In genomic region chr20:64269604-64270411, GRCh38 we compare ENCODE assay signal across 16 cellular contexts. TPM values are rescaled to one million over a fixed set of nuclear protein-coding genes. Genes with fewer than 3 reads are reported as not detected.
DNase-seq lines count a peak whose midpoint lies in the region; ATAC-seq, FAIRE-seq and TF ChIP-seq lines count a peak whose summit lies in the region.
"Had no signal": no experiment of that assay in that cellular context is flagged by ENCODE, and none has a peak within 500 bp of the region (broad histone marks: within the 10 kb centered on the region; RNA-seq: fewer than 3 reads in every experiment).

No MANE protein-coding gene starts in this region.

- intact Hi-C loops in HepG2 (cut with micrococcal nuclease; ENCODE audit: unreplicated experiment), result no loop called here

- H3K4me3 Mint-ChIP-seq in brain, result no peak overlapping the region
- H3K4me3 Mint-ChIP-seq: B cell; CD4-positive, alpha-beta memory T cell had no signal

- peaks cover 56% of the 10 kb centered on the region for H3K36me3 Mint-ChIP-seq in brain

- no peak overlapping the region for H2BK12ac ChIP-seq in trophoblast cell (ENCODE audit: low read length)

- no peak for TF ChIP-seq POLR2A in HepG2 (IDR thresholded peaks at IDR 0.05; ENCODE audit: insufficient read depth in 1 of 2, low read depth in 2 of 2, low read length in 2 of 2)

- no peak overlapping the region for H2AK5ac ChIP-seq in trophoblast cell (ENCODE audit: low read length)

- CTCF ChIA-PET in HEK293 (lab: Yijun Ruan, JAX), result no interaction called here
- CTCF ChIA-PET in HepG2 (lab: Yijun Ruan, JAX; ENCODE audit: low intra/inter-chr PET ratio, low total read pairs), result no interaction called here

- H3K4ac ChIP-seq in trophoblast cell (ENCODE audit: low read depth, low read length), result no peak overlapping the region

- H3K27ac ChIP-seq in HEK293 (ENCODE audit: extremely low read depth, low read depth, low read length) (no peak overlapping the region), HepG2 (ENCODE audit: extremely low read length, insufficient read depth, low read length) (no peak overlapping the region), trophoblast cell (ENCODE audit: low read depth, low read length) (no peak overlapping the region)
- H3K27ac ChIP-seq: HL-60 had no signal

- H3K4me1 ChIP-seq in HEK293 (ENCODE audit: control insufficient read depth, insufficient read depth, low read length) (no peaks in the 10 kb centered on the region), HepG2 (ENCODE audit: insufficient read depth, low read length) (no peaks in the 10 kb centered on the region), trophoblast cell (ENCODE audit: control insufficient read depth in 1 of 2, insufficient read depth in 2 of 2, low read length in 2 of 2) (no peaks in the 10 kb centered on the region)

- H3K79me2 ChIP-seq in HepG2 (ENCODE audit: insufficient read depth, low read length), result no peaks in the 10 kb centered on the region
- H3K79me2 ChIP-seq in trophoblast cell (ENCODE audit: control insufficient read depth, insufficient read depth, low read length, poor library complexity), result no peaks in the 10 kb centered on the region

- H3K9me3 ChIP-seq in HEK293 (ENCODE audit: control insufficient read depth, insufficient read depth, low read depth, low read length), result no peaks in the 10 kb centered on the region
- no peaks in the 10 kb centered on the region for H3K9me3 ChIP-seq in HepG2 (ENCODE audit: low read length)
- H3K9me3 ChIP-seq in trophoblast cell (ENCODE audit: insufficient read depth, low read depth, low read length), result peaks cover 8% of the 10 kb centered on the region

- H3K27ac Mint-ChIP-seq in brain, result peak overlapping the region in 3 of 5 experiments; percentile 9 to 49 (median 18)
- H3K27ac Mint-ChIP-seq: B cell had no signal

- TF ChIP-seq EP300 in HepG2 (IDR thresholded peaks at IDR 0.05; ENCODE audit: low read depth in 2 of 2, low read length in 2 of 2), result no peak
- TF ChIP-seq EP300 in HepG2 (CRISPR knock-in tag; IDR thresholded peaks at IDR 0.05; ENCODE audit: borderline replicate concordance), result no peak

- WGBS in HepG2 (ENCODE audit: low lambda C conversion rate), result 97% methylated on average over 53 of the region's 53 CpGs
- 100% methylated on average over 13 of the region's 53 CpGs for WGBS in trophoblast cell (ENCODE audit: extremely low coverage, insufficient coverage, insufficient read length)

- no peaks in the 10 kb centered on the region for H3K79me1 ChIP-seq in trophoblast cell (ENCODE audit: low read length)

- H3K14ac ChIP-seq in trophoblast cell (ENCODE audit: low read length), result no peak overlapping the region

- no peaks in the 10 kb centered on the region for H4K20me1 ChIP-seq in HepG2 (ENCODE audit: insufficient read depth, low read length)

- no peak for TF ChIP-seq CTCF in HEK293 (tag by site-specific recombination; IDR thresholded peaks at IDR 0.05)
- no peak for TF ChIP-seq CTCF in brain (conservative IDR thresholded peaks at IDR 0.05)
- no peak for TF ChIP-seq CTCF in HepG2 (CRISPR knock-in tag; IDR thresholded peaks at IDR 0.05)

- no peak overlapping the region for H3K18ac ChIP-seq in trophoblast cell (ENCODE audit: low read length)

- POLR2A ChIA-PET in HEK293 (lab: Yijun Ruan, JAX) (no interaction called here), HepG2 (lab: Yijun Ruan, JAX) (interaction anchor here (2.3 kb wide), 1 partner anchor 14 kb away, joined by 9 read pairs; the partner anchor contains the start of gene PCMTD2)

- ATAC-seq in HepG2, result peak; percentile 33

- in situ Hi-C loops in HepG2 (cut with HindIII; ENCODE audit: extremely low pct_ligation_motif_present, low pct_unique_long_range_greater_than_20kb), result no loop called here

- H3K9ac ChIP-seq in HepG2 (ENCODE audit: insufficient read depth, low read depth, low read length) (no peak overlapping the region), trophoblast cell (ENCODE audit: low read length) (no peak overlapping the region)

- H4K8ac ChIP-seq in trophoblast cell (ENCODE audit: low read depth, low read length), result no peak overlapping the region

- no peak overlapping the region for H4K12ac ChIP-seq in trophoblast cell (ENCODE audit: low read depth, low read length)

- DNase-seq in HepG2 (ENCODE audit: low spot score), result no peak
- DNase-seq in trophoblast cell, result no peak
- DNase-seq in HuH-7 (ENCODE audit: low spot score), result no peak
- no peak for DNase-seq in middle frontal gyrus (ENCODE audit: extremely low spot score, low spot score)
- no peak for DNase-seq in SKM-1 (lab: John Stamatoyannopoulos, UW; ENCODE audit: unreplicated experiment)
- DNase-seq: ACHN; CD4-positive, alpha-beta memory T cell; GOT3; NCI-H1930; NCI-H2171; NCI-H774 had no signal

- H3K36me3 ChIP-seq in HEK293 (ENCODE audit: control insufficient read depth in 2 of 2, insufficient read depth in 1 of 2, low read length in 2 of 2) (peaks cover 8 to 52% of the 10 kb centered on the region in 2 experiments; a peak in 2 of 3 replicates), HepG2 (replicated peaks in 1 of 2; ENCODE audit: control insufficient read depth in 1 of 2, insufficient read depth in 2 of 2, low read length in 2 of 2) (peaks cover 23 to 59% of the 10 kb centered on the region in 2 experiments), trophoblast cell (ENCODE audit: control insufficient read depth in 1 of 2, insufficient read depth in 2 of 2, low read length in 2 of 2) (peaks cover 9 to 21% of the 10 kb centered on the region in 2 experiments)

- H2BK5ac ChIP-seq in trophoblast cell (ENCODE audit: low read depth, low read length, poor library complexity), result no peak overlapping the region

- H2BK120ac ChIP-seq in trophoblast cell (ENCODE audit: insufficient read depth, low read length, poor library complexity), result no peak overlapping the region

- H2AFZ ChIP-seq in HepG2 (ENCODE audit: low read length), result no peak overlapping the region
- no peak overlapping the region for H2AFZ ChIP-seq in trophoblast cell (ENCODE audit: insufficient read depth, low read length, poor library complexity)

- peaks cover 4% of the 10 kb centered on the region for H3K4me1 Mint-ChIP-seq in brain

- H3K23ac ChIP-seq in trophoblast cell (ENCODE audit: low read length), result no peak overlapping the region

- H3K9me3 Mint-ChIP-seq in brain, result peaks cover 0 to 5% (median 0%) of the 10 kb centered on the region in 5 experiments
- H3K9me3 Mint-ChIP-seq: CD4-positive, alpha-beta memory T cell had no signal

- H3K4me2 ChIP-seq in HepG2 (ENCODE audit: low read depth, low read length) (no peak overlapping the region), trophoblast cell (ENCODE audit: low read length) (no peak overlapping the region)

- H4K91ac ChIP-seq in trophoblast cell (ENCODE audit: low read depth, low read length), result no peak overlapping the region

- H3K27me3 ChIP-seq in HepG2 (ENCODE audit: control insufficient read depth in 1 of 2, insufficient read depth in 2 of 2, low read length in 2 of 2) (no peaks in the 10 kb centered on the region), trophoblast cell (ENCODE audit: insufficient read depth, low read length) (no peaks in the 10 kb centered on the region)

- H3K4me3 ChIP-seq in HEK293 (ENCODE audit: low read depth, low read length) (no peak overlapping the region), HepG2 (replicated peaks in 1 of 3; ENCODE audit: insufficient read depth in 1 of 3, low read depth in 2 of 3, low read length in 3 of 3) (no peak overlapping the region), trophoblast cell (ENCODE audit: low read depth, low read length) (peak overlapping the region; percentile 53)

- no TSS peak for BruUV-seq in HepG2 (replicated peaks; lab: Mats Ljungman, UMichigan)

- no peak for FAIRE-seq in HepG2 (lab: Jason Lieb, UNC)
- FAIRE-seq: D721Med had no signal

- no peak for TF ChIP-seq RAD21 in HepG2 (CRISPR knock-in tag; IDR thresholded peaks at IDR 0.05)

- peaks cover 6% of the 10 kb centered on the region for H3K27me3 Mint-ChIP-seq in brain
- H3K27me3 Mint-ChIP-seq: B cell; CD4-positive, alpha-beta memory T cell had no signal

TF ChIP-seq in HepG2, 621 proteins besides CTCF, POLR2A, EP300 and RAD21 (continues in another document):
- TF ChIP-seq, protein P1, sequence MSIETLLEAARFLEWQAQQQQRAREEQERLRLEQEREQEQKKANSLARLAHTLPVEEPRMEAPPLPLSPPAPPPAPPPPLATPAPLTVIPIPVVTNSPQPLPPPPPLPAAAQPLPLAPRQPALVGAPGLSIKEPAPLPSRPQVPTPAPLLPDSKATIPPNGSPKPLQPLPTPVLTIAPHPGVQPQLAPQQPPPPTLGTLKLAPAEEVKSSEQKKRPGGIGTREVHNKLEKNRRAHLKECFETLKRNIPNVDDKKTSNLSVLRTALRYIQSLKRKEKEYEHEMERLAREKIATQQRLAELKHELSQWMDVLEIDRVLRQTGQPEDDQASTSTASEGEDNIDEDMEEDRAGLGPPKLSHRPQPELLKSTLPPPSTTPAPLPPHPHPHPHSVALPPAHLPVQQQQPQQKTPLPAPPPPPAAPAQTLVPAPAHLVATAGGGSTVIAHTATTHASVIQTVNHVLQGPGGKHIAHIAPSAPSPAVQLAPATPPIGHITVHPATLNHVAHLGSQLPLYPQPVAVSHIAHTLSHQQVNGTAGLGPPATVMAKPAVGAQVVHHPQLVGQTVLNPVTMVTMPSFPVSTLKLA (IDR thresholded peaks at IDR 0.05), result no peak

RNA-seq across cellular contexts. Expression of gene PCMTD2, which starts 14.3 kb away (rescaled TPM):
- polyA plus RNA-seq in brain (ENCODE audit: insufficient read depth, low read depth, low replicate concordance) (44.4 TPM), HepG2 (2011; rRNA removed) (66.3 and 76.9 TPM in 2 replicates)
- total RNA-seq in HepG2 (2016; rRNA removed; fragmentation: Illumina TruSeq; extraction: Trizol), result 47.0 and 50.5 TPM in 2 replicates
- total RNA-seq in HepG2 (2016; cell fraction: cytosol; rRNA removed; fragmentation: Illumina TruSeq; extraction: Trizol; ENCODE audit: low read depth), result 5.3 and 6.4 TPM in 2 replicates
- 44.0 and 57.6 TPM in 2 replicates for total RNA-seq in HepG2 (2016; cell fraction: insoluble cytoplasmic fraction; rRNA removed; fragmentation: Illumina TruSeq; extraction: Trizol)
- 23.6 and 27.0 TPM in 2 replicates for total RNA-seq in HepG2 (2016; cell fraction: membrane; rRNA removed; fragmentation: Illumina TruSeq; extraction: Trizol)
- total RNA-seq in HepG2 (2016; cell fraction: nucleus; rRNA removed; fragmentation: Illumina TruSeq; extraction: Trizol), result 52.1 and 60.5 TPM in 2 replicates
- polyA plus RNA-seq in HepG2 (2011; cell fraction: cytosol; rRNA removed), result 40.5 and 52.8 TPM in 2 replicates
- 117 and 148 TPM in 2 replicates for polyA plus RNA-seq in HepG2 (2011; cell fraction: nucleus; rRNA removed)
- 58.6 and 62.1 TPM in 2 replicates for polyA plus RNA-seq in HepG2 (2012)
- polyA plus RNA-seq in HepG2 (2016; cell fraction: cytosol; fragmentation: Illumina TruSeq; extraction: Trizol; ENCODE audit: low read depth), result 1.5 and 2.4 TPM in 2 replicates
- polyA plus RNA-seq in HepG2 (2016; cell fraction: insoluble cytoplasmic fraction; fragmentation: Illumina TruSeq; extraction: Trizol; ENCODE audit: low read depth), result 41.2 and 44.9 TPM in 2 replicates
- 10.2 and 12.5 TPM in 2 replicates for polyA plus RNA-seq in HepG2 (2016; cell fraction: membrane; fragmentation: Illumina TruSeq; extraction: Trizol; ENCODE audit: low read depth)
- 134 and 146 TPM in 2 replicates for polyA plus RNA-seq in HepG2 (2016; cell fraction: nucleus; fragmentation: Illumina TruSeq; extraction: Trizol; ENCODE audit: insufficient read depth, low read depth)
- 20.0 and 41.6 TPM in 2 replicates for polyA minus RNA-seq in HepG2 (2011; rRNA and poly(A)+ RNA removed; ENCODE audit: low replicate concordance)
- polyA minus RNA-seq in HepG2 (2011; cell fraction: cytosol; rRNA and poly(A)+ RNA removed), result 36.8 and 46.1 TPM in 2 replicates
- 78.9 and 107 TPM in 2 replicates for polyA minus RNA-seq in HepG2 (2011; cell fraction: nucleus; rRNA and poly(A)+ RNA removed)
- polyA plus RNA-seq in trophoblast cell (2013), result 25.8 and 26.8 TPM in 2 replicates

Comparison
In these comparisons a context has a peak if more than half of its experiments do, and no peak if none do; other contexts are left out.
1. Of the 63 proteins assayed by ChIP-seq in both HepG2 and HEK293: peak only in HepG2: none; only in HEK293: ZBTB26; in both: none; in neither: 62.